In genomic region chr17:36773039-36773438, GRCh38 we compare ENCODE assay signal across 19 cellular contexts.
DNase-seq lines count a peak whose midpoint lies in the region; ATAC-seq, FAIRE-seq and TF ChIP-seq lines count a peak whose summit lies in the region.
"Had no signal": no experiment of that assay in that cellular context is flagged by ENCODE, and none has a peak within 500 bp of the region (broad histone marks: within the 10 kb centered on the region; RNA-seq: fewer than 3 reads in every experiment).

No MANE protein-coding gene starts in this region.

- no peak overlapping the region for H3K18ac ChIP-seq in H1 (ENCODE audit: extremely low read depth, low read length)

- peak overlapping the region; percentile 50 for H3K4me2 ChIP-seq in GM23338
- H3K4me2 ChIP-seq in H1 (ENCODE audit: insufficient read depth in 1 of 2, low read depth in 2 of 2, low read length in 2 of 2) = peak overlapping the region in 1 of 2 experiments; percentile 56; a peak in 1 of 4 replicates

- peak overlapping the region; percentile 41 for H3K4me3 Mint-ChIP-seq in GM23338

- no peak overlapping the region for H3K4ac ChIP-seq in H1 (replicated peaks; ENCODE audit: insufficient read length, low read depth, low read length)

- POLR2A ChIA-PET in H1 (lab: Charles Lee; ENCODE audit: partially characterized antibody) = interaction anchor here (2.5 kb wide), 1 partner anchor 15 kb away, joined by 5 read pairs; no protein-coding TSS in a partner anchor

- H3K79me2 ChIP-seq in GM23338 (replicated peaks; ENCODE audit: insufficient read depth) (no peaks in the 10 kb centered on the region), H1 (ENCODE audit: control insufficient read depth in 1 of 2, insufficient read depth in 2 of 2, low read length in 2 of 2) (no peaks in the 10 kb centered on the region)

- H2BK20ac ChIP-seq in H1 (ENCODE audit: low read length) = no peak overlapping the region

- no peak overlapping the region for H3K23ac ChIP-seq in H1 (ENCODE audit: insufficient read length)

- H2AK5ac ChIP-seq in H1 (ENCODE audit: low read depth, low read length) = no peak overlapping the region

- no peak overlapping the region for H3K56ac ChIP-seq in H1 (replicated peaks; ENCODE audit: insufficient read length, low read depth, low read length)

- H3K9me2 ChIP-seq in GM23338 (ENCODE audit: insufficient read depth) = no peaks in the 10 kb centered on the region

- WGBS in H1 (ENCODE audit: extremely low coverage in 1 of 2, insufficient coverage in 1 of 2, insufficient read length in 1 of 2, insufficient replicate concordance in 2 of 2, low coverage in 1 of 2, low lambda C conversion rate in 2 of 2, missing lambda C conversion rate in 1 of 2), 2 experiments = 9% methylated on average over 4 of the region's 4 CpGs; no CpG with 5 or more reads in 1 of the 2 experiments

- TF ChIP-seq EP300 in H1 (IDR thresholded peaks at IDR 0.05; ENCODE audit: borderline replicate concordance in 1 of 2, low read depth in 2 of 2, low read length in 2 of 2) = peak in 1 of 2 experiments; percentile 67; a peak in 1 of 3 replicates

- H3F3A ChIP-seq in GM23338 (replicated peaks; ENCODE audit: low read depth) = no peaks in the 10 kb centered on the region

- no peak for FAIRE-seq in H1 (lab: Jason Lieb, UNC)

- peaks cover 54% of the 10 kb centered on the region for H3K4me1 ChIP-seq in GM23338 (ENCODE audit: insufficient read depth)
- peaks cover 5 to 23% (median 19%) of the 10 kb centered on the region in 4 experiments for H3K4me1 ChIP-seq in H1 (replicated peaks in 1 of 4; ENCODE audit: control insufficient read depth in 3 of 4, insufficient read depth in 4 of 4, low read length in 3 of 4)

- H3K79me1 ChIP-seq in H1 (ENCODE audit: low read depth, low read length) = no peaks in the 10 kb centered on the region

- H3K27ac ChIP-seq in GM23338 (ENCODE audit: low read depth) (no peak overlapping the region; the same call in 1 of the 2 replicates), H1 (ENCODE audit: low read depth, low read length) (no peak overlapping the region)
- H3K27ac ChIP-seq: 22Rv1, HL-60 had no signal

- H3K23me2 ChIP-seq in H1 (ENCODE audit: low read depth, low read length) = no peaks in the 10 kb centered on the region

- H3K27me3 Mint-ChIP-seq in GM23338 (ENCODE audit: insufficient read depth, low read depth, poor library complexity) = peaks cover 11% of the 10 kb centered on the region

- H4K8ac ChIP-seq in H1 (ENCODE audit: extremely low read depth, insufficient read depth, low read length) = no peak overlapping the region

- H3K9me3 Mint-ChIP-seq in GM23338 = no peaks in the 10 kb centered on the region; the same call in 2 of the 3 replicates

- H4K91ac ChIP-seq in H1 (replicated peaks; ENCODE audit: insufficient read length, low read length) = no peak overlapping the region

- H3K4me3 ChIP-seq in GM23338 (peak overlapping the region; percentile 14; the same call in 1 of the 2 replicates), H1 (ENCODE audit: extremely low read depth in 1 of 4, insufficient read depth in 2 of 4, low read depth in 3 of 4, low read length in 4 of 4) (peak overlapping the region in 1 of 4 experiments; percentile 38; a peak in 2 of 8 replicates)
- H3K4me3 ChIP-seq: MG63 had no signal

- H3K27me3 ChIP-seq in GM23338 (ENCODE audit: insufficient read depth) (peaks cover 5% of the 10 kb centered on the region; the same call in 1 of the 2 replicates), H1 (replicated peaks in 1 of 4; ENCODE audit: control insufficient read depth in 3 of 4, extremely low read depth in 1 of 4, insufficient read depth in 3 of 4, low read length in 3 of 4) (peaks cover 0 to 2% (median 0%) of the 10 kb centered on the region in 4 experiments; a peak in 2 of 7 replicates)

- no peak overlapping the region for H2BK5ac ChIP-seq in H1 (ENCODE audit: low read depth, low read length)

- no peak overlapping the region for H4K5ac ChIP-seq in H1 (ENCODE audit: insufficient read length, low read depth, low read length)

- no peaks in the 10 kb centered on the region for H3K36me3 Mint-ChIP-seq in GM23338 (ENCODE audit: low read depth)
- H3K36me3 Mint-ChIP-seq: CD14-positive monocyte had no signal

- peak in 1 of 2 experiments; percentile 9; a peak in 1 of 4 replicates for TF ChIP-seq RAD21 in H1 (IDR thresholded peaks at IDR 0.05 in 1 of 2, conservative IDR thresholded peaks at IDR 0.05 in 1 of 2; ENCODE audit: low read depth in 2 of 2, low read length in 2 of 2)

- H3K27ac Mint-ChIP-seq in GM23338 = no peak overlapping the region
- H3K27ac Mint-ChIP-seq: CD14-positive monocyte had no signal

- no peak overlapping the region for H3K9ac ChIP-seq in H1 (replicated peaks in 1 of 4; ENCODE audit: extremely low read depth in 1 of 4, low read depth in 3 of 4, low read length in 3 of 4)

- H3K9me3 ChIP-seq in H1 (ENCODE audit: insufficient read depth in 2 of 2, low read depth in 1 of 2, low read length in 1 of 2) = no peaks in the 10 kb centered on the region
- H3K9me3 ChIP-seq: MG63 had no signal

- no peaks in the 10 kb centered on the region for H3K36me3 ChIP-seq in GM23338 (ENCODE audit: insufficient read depth)
- no peaks in the 10 kb centered on the region for H3K36me3 ChIP-seq in H1 (ENCODE audit: control insufficient read depth in 2 of 4, insufficient read depth in 4 of 4, low read length in 3 of 4)
- H3K36me3 ChIP-seq: MG63 had no signal

- H2BK120ac ChIP-seq in H1 (replicated peaks; ENCODE audit: low read depth, low read length) = no peak overlapping the region

- H2BK15ac ChIP-seq in H1 (ENCODE audit: low read length) = no peak overlapping the region

- DNase-seq in DMS79 treated with DMSO at 0.1 percent for 48 hours (lab: John Stamatoyannopoulos, UW) = peak; percentile 65
- no peak for DNase-seq in DMS79 (lab: John Stamatoyannopoulos, UW)
- DNase-seq in GM23338 (ENCODE audit: low spot score) = peak; percentile 76
- peak; percentile 85 for DNase-seq in NCI-H2107 treated with DMSO at 0.1 percent for 48 hours (lab: John Stamatoyannopoulos, UW; ENCODE audit: unreplicated experiment)
- DNase-seq in H1 (ENCODE audit: low read depth in 1 of 2, low spot score in 2 of 2) = no peak
- DNase-seq in activated T-cell treated with anti-CD3 and anti-CD28 coated beads, Interleukin-2, amount 50 U/mL, for 48 hours = no peak
- DNase-seq: DND-41, Kasumi-1, MG63, NCI-H1048, NCI-H1930, NCI-H226, NCI-H82, T-helper 1 cell had no signal

- no peaks in the 10 kb centered on the region for H4K20me1 ChIP-seq in GM23338 (replicated peaks; ENCODE audit: insufficient read depth)
- H4K20me1 ChIP-seq in H1 (replicated peaks in 1 of 2; ENCODE audit: control insufficient read depth in 1 of 2, insufficient read depth in 2 of 2, low read length in 2 of 2) = no peaks in the 10 kb centered on the region

- H3K4me1 Mint-ChIP-seq in GM23338 = peaks cover 58% of the 10 kb centered on the region

- ATAC-seq in GM23338 (peak; percentile 61), HG02870 (IDR thresholded peaks at IDR 0.05; ENCODE audit: unreplicated experiment) (no peak), HG02678 (IDR thresholded peaks at IDR 0.05; ENCODE audit: unreplicated experiment) (no peak)

- CTCF ChIA-PET in H1 (lab: Charles Lee; ENCODE audit: partially characterized antibody) = interaction anchor here (1.1 to 3.3 kb wide), 2 partner anchors 15 to 18 kb away, joined by 5 to 19 read pairs; no protein-coding TSS in a partner anchor

- H3K14ac ChIP-seq in H1 (ENCODE audit: insufficient read length) = no peak overlapping the region

- TF ChIP-seq POLR2A in H1 (IDR thresholded peaks at IDR 0.05; ENCODE audit: control extremely low read depth in 1 of 2, low read depth in 2 of 2, low read length in 2 of 2) = no peak

- H2AFZ ChIP-seq in GM23338 (no peak overlapping the region), H1 (ENCODE audit: low read length) (no peak overlapping the region)

- no peak overlapping the region for H2BK12ac ChIP-seq in H1 (ENCODE audit: low read depth, low read length)

- TF ChIP-seq CTCF in GM23338 (conservative IDR thresholded peaks at IDR 0.05; ENCODE audit: low read depth in 2 of 2) (0 out of 4 replicates have a peak, but pooled peaks of 1 of the 2 experiments have one; percentile 2), H1 (IDR thresholded peaks at IDR 0.05; ENCODE audit: control extremely low read depth in 1 of 3, insufficient read depth in 1 of 3, low read depth in 1 of 3, low read length in 3 of 3) (no peak)

TF ChIP-seq in GM23338, 12 proteins besides CTCF, POLR2A, EP300 and RAD21 (continues in another document):
- no peak for TF ChIP-seq EZH2 (IDR thresholded peaks at IDR 0.05; ENCODE audit: low read depth, unreplicated experiment)
- TF ChIP-seq CREB1 (CRISPR knock-in tag; IDR thresholded peaks at IDR 0.05; ENCODE audit: low read depth) = 0 out of 2 replicates have a peak, but pooled peaks have one; percentile 27

TF ChIP-seq in H1, 55 proteins besides CTCF, POLR2A, EP300 and RAD21:
- TF ChIP-seq SAP30 (IDR thresholded peaks at IDR 0.05; ENCODE audit: insufficient read depth, insufficient replicate concordance, low read length) (no peak), EZH2 (IDR thresholded peaks at IDR 0.05; ENCODE audit: low read depth, low read length, severe bottlenecking) (no peak), GTF2F1 (IDR thresholded peaks at IDR 0.05; ENCODE audit: borderline replicate concordance, low read depth, low read length) (no peak), TEAD4 (IDR thresholded peaks at IDR 0.05; ENCODE audit: low read depth, low read length) (peak; percentile 88), SIN3A (conservative IDR thresholded peaks at IDR 0.05 in 1 of 2, IDR thresholded peaks at IDR 0.05 in 1 of 2; ENCODE audit: low read depth in 1 of 2, low read length in 2 of 2) (peak; percentile 71 to 81; a peak in 2 of 4 replicates), MAFK (IDR thresholded peaks at IDR 0.05; ENCODE audit: low read depth, low read length) (no peak), GABPA (IDR thresholded peaks at IDR 0.05; ENCODE audit: borderline replicate concordance, insufficient read depth, low read length) (no peak), TCF12 (IDR thresholded peaks at IDR 0.05; ENCODE audit: low read depth, low read length) (peak; percentile 86), YY1 (IDR thresholded peaks at IDR 0.05; ENCODE audit: low read depth, low read length) (peak; percentile 45; the same call in 1 of the 2 replicates), HDAC2 (IDR thresholded peaks at IDR 0.05; ENCODE audit: borderline replicate concordance in 1 of 2, low read depth in 2 of 2, low read length in 2 of 2) (peak; percentile 70 to 82; a peak in 2 of 4 replicates), SP1 (IDR thresholded peaks at IDR 0.05; ENCODE audit: low read depth, low read length) (peak; percentile 58; the same call in 1 of the 2 replicates)

Comparison
In these comparisons a context has a peak if more than half of its experiments do, and no peak if none do; other contexts are left out.
1. DNase-seq: peak in DMS79 treated with DMSO at 0.1 percent for 48 hours (single experiment), GM23338 (single experiment) and NCI-H2107 treated with DMSO at 0.1 percent for 48 hours (single experiment); none in DMS79 (single experiment), H1 (0 of 2) and activated T-cell treated with anti-CD3 and anti-CD28 coated beads, Interleukin-2, amount 50 U/mL, for 48 hours (0 of 2).